In the genomic region with DNA sequence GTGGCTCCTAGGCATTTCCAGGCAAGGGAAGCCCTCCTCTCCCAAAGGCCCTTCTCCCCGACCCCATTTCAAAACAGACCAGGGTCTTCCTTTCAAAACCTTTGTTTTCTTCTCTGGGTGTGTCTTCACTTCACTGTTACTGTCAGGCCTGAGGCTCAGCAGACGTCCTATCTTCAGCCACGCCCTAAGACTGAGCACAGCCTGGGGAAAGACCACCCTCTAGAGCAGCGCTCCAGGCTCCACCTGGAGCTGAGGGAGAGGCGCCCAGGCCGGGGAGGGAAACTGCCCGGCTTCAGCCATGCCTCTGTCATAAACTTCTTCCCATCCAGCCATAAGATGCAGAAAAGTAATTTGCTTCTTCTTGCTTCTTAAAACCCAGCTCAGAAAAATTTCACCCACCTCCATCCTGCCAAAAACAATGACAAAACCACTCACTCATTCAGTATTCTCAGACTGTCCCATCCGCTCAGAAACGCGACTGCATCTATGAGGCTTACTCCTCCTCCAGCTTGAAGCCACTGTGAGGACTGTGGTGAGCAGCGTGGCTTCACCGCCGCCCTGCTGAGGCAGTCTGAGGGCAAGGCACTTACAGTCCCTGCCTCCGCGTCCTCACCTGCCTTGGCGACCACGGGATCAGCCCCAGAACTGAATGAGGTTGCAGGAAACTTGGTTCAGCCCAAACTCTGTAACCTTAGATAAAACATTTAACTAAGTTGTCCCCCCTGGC, we compare ENCODE assay signal across 31 cellular contexts. TPM values are rescaled to one million over a fixed set of nuclear protein-coding genes. Genes with fewer than 3 reads are reported as not detected.
DNase-seq lines count a peak whose midpoint lies in the region; ATAC-seq, FAIRE-seq and TF ChIP-seq lines count a peak whose summit lies in the region.
"Had no signal": no experiment of that assay in that cellular context is flagged by ENCODE, and none has a peak within 500 bp of the region (broad histone marks: within the 10 kb centered on the region; RNA-seq: fewer than 3 reads in every experiment).

No MANE protein-coding gene starts in this region.

- no peaks in the 10 kb centered on the region for H3K4me1 ChIP-seq in small intestine (ENCODE audit: control insufficient read depth in 2 of 2, insufficient read depth in 1 of 2, low read depth in 1 of 2, low read length in 1 of 2)
- H3K4me1 ChIP-seq: A549, BLaER1, psoas muscle, tibial nerve had no signal

- CTCF ChIA-PET in activated CD8-positive, alpha-beta memory T cell treated with anti-CD3 and anti-CD28 coated beads, Interleukin-2, amount 10 ng/mL, durations not matched to agents 7 days and 5 days (lab: Charles Lee) = interaction anchor here (1.4 kb wide), 1 partner anchor 83 kb away, joined by 3 read pairs; no protein-coding TSS in a partner anchor

- H3K27me3 ChIP-seq in small intestine (ENCODE audit: control insufficient read depth in 2 of 2, insufficient read depth in 2 of 2, low read length in 2 of 2) = no peaks in the 10 kb centered on the region
- H3K27me3 ChIP-seq: BLaER1, dorsolateral prefrontal cortex, tibial nerve had no signal

- no peak overlapping the region for H3K4me3 Mint-ChIP-seq in activated CD8-positive, alpha-beta memory T cell treated with anti-CD3 and anti-CD28 coated beads, Interleukin-2, amount 10 ng/mL, durations not matched to agents 7 days and 5 days
- H3K4me3 Mint-ChIP-seq in endothelial cell (ENCODE audit: unreplicated experiment) = peak overlapping the region; percentile 0
- H3K4me3 Mint-ChIP-seq in stimulated activated effector memory CD8-positive, alpha-beta T cell treated with anti-CD3 and anti-CD28 coated beads, Interleukin-12 subunit alpha, Interleukin-12 subunit beta, amount 100 ng/mL, for 72 hours = no peak overlapping the region
- H3K4me3 Mint-ChIP-seq: activated CD4-positive, alpha-beta memory T cell treated with anti-CD3 and anti-CD28 coated beads for 36 hours; activated T-helper 1 cell treated with anti-CD3 and anti-CD28 coated beads, Interleukin-12 subunit alpha, Interleukin-12 subunit beta, Interleukin-2, Interleukin-4 antibody, amounts not matched to agents 30 ng/mL and 10 ng/mL and 1 ng/mL, durations not matched to agents 14 hours and 24 hours and 36 hours; central memory CD8-positive, alpha-beta T cell had no signal

- ATAC-seq in activated CD8-positive, alpha-beta memory T cell treated with anti-CD3 and anti-CD28 coated beads, Interleukin-2, amount 10 ng/mL, durations not matched to agents 7 days and 5 days = no peak
- ATAC-seq in stimulated activated effector memory CD8-positive, alpha-beta T cell treated with anti-CD3 and anti-CD28 coated beads, Interleukin-12 subunit alpha, Interleukin-12 subunit beta, amount 100 ng/mL, for 72 hours = peak; percentile 44
- no peak for ATAC-seq in HG03521 (IDR thresholded peaks at IDR 0.05; ENCODE audit: unreplicated experiment)
- ATAC-seq: A549, left ventricle myocardium superior, psoas muscle had no signal

- peak; percentile 44 for DNase-seq in activated CD8-positive, alpha-beta memory T cell treated with anti-CD3 and anti-CD28 coated beads, Interleukin-2, amount 10 ng/mL, durations not matched to agents 7 days and 5 days
- no peak for DNase-seq in activated CD8-positive, alpha-beta memory T cell treated with anti-CD3 and anti-CD28 coated beads, Interleukin-2, amount 50 U/mL, for 4 hours
- peak; percentile 19 for DNase-seq in NCI-H69 (lab: John Stamatoyannopoulos, UW)
- DNase-seq in endothelial cell (ENCODE audit: low spot score) = no peak
- DNase-seq in stimulated activated effector memory CD8-positive, alpha-beta T cell treated with anti-CD3 and anti-CD28 coated beads, Interleukin-12 subunit alpha, Interleukin-12 subunit beta, amount 100 ng/mL, for 72 hours (ENCODE audit: low spot score in 2 of 2) = no peak
- no peak for DNase-seq in small intestine
- DNase-seq in stimulated activated naive CD4-positive, alpha-beta T cell treated with Interleukin-2 at 50 U/mL for 16 hours (lab: John Stamatoyannopoulos, UW) = no peak
- DNase-seq: activated CD4-positive, alpha-beta memory T cell treated with anti-CD3 and anti-CD28 coated beads for 36 hours; dorsolateral prefrontal cortex; EL; HCEC 1CT; heart right ventricle; left ventricle myocardium superior; NCI-H146; NCI-H510A treated with DMSO at 0.1 percent for 48 hours; psoas muscle; stimulated activated CD4-positive, alpha-beta T cell treated with anti-CD3 and anti-CD28 coated beads, Interleukin-1b, Interleukin-23, amount 100 ng/mL, for 48 hours; stimulated activated naive CD4-positive, alpha-beta T cell had no signal

- 59 to 71% (median 67%) methylated on average over 17 of the region's 17 CpGs for WGBS in small intestine, 3 donors

- TF ChIP-seq CTCF in endothelial cell (IDR thresholded peaks at IDR 0.05; ENCODE audit: unreplicated experiment) = no peak

- H3K9me3 Mint-ChIP-seq in activated CD8-positive, alpha-beta memory T cell treated with anti-CD3 and anti-CD28 coated beads, Interleukin-2, amount 10 ng/mL, durations not matched to agents 7 days and 5 days (ENCODE audit: low read depth) = peaks cover 8% of the 10 kb centered on the region
- no peaks in the 10 kb centered on the region for H3K9me3 Mint-ChIP-seq in endothelial cell (ENCODE audit: unreplicated experiment)
- peaks cover 9% of the 10 kb centered on the region for H3K9me3 Mint-ChIP-seq in stimulated activated effector memory CD8-positive, alpha-beta T cell treated with anti-CD3 and anti-CD28 coated beads, Interleukin-12 subunit alpha, Interleukin-12 subunit beta, amount 100 ng/mL, for 72 hours

- no peaks in the 10 kb centered on the region for H3K36me3 ChIP-seq in small intestine (ENCODE audit: control insufficient read depth in 2 of 2, insufficient read depth in 2 of 2, low read length in 2 of 2)
- H3K36me3 ChIP-seq: heart right ventricle, WERI-Rb-1 had no signal

- no peak overlapping the region for H3K4me3 ChIP-seq in small intestine (ENCODE audit: low read depth in 1 of 2, low read length in 2 of 2)
- H3K4me3 ChIP-seq: A549, BLaER1, dorsolateral prefrontal cortex, heart right ventricle, psoas muscle, tibial nerve had no signal

- H3K27ac Mint-ChIP-seq in activated CD8-positive, alpha-beta memory T cell treated with anti-CD3 and anti-CD28 coated beads, Interleukin-2, amount 10 ng/mL, durations not matched to agents 7 days and 5 days = no peak overlapping the region
- H3K27ac Mint-ChIP-seq in endothelial cell (ENCODE audit: unreplicated experiment) = no peak overlapping the region
- no peak overlapping the region for H3K27ac Mint-ChIP-seq in stimulated activated effector memory CD8-positive, alpha-beta T cell treated with anti-CD3 and anti-CD28 coated beads, Interleukin-12 subunit alpha, Interleukin-12 subunit beta, amount 100 ng/mL, for 72 hours
- H3K27ac Mint-ChIP-seq: activated CD4-positive, alpha-beta memory T cell treated with anti-CD3 and anti-CD28 coated beads for 36 hours; activated T-helper 1 cell treated with anti-CD3 and anti-CD28 coated beads, Interleukin-12 subunit alpha, Interleukin-12 subunit beta, Interleukin-2, Interleukin-4 antibody, amounts not matched to agents 30 ng/mL and 10 ng/mL and 1 ng/mL, durations not matched to agents 14 hours and 24 hours and 36 hours had no signal

- no peak overlapping the region for H3K27ac ChIP-seq in small intestine (ENCODE audit: low read depth in 1 of 2, low read length in 1 of 2)
- H3K27ac ChIP-seq: A549, BLaER1, dorsolateral prefrontal cortex, epithelial cell of prostate, heart right ventricle, psoas muscle, tibial nerve, WERI-Rb-1 had no signal

- H3K27me3 Mint-ChIP-seq in activated CD8-positive, alpha-beta memory T cell treated with anti-CD3 and anti-CD28 coated beads, Interleukin-2, amount 10 ng/mL, durations not matched to agents 7 days and 5 days = no peaks in the 10 kb centered on the region
- H3K27me3 Mint-ChIP-seq in endothelial cell (ENCODE audit: unreplicated experiment) = peaks cover 9% of the 10 kb centered on the region
- H3K27me3 Mint-ChIP-seq: activated CD4-positive, alpha-beta memory T cell treated with anti-CD3 and anti-CD28 coated beads for 36 hours had no signal

- peaks cover 3% of the 10 kb centered on the region for H3K36me3 Mint-ChIP-seq in activated CD8-positive, alpha-beta memory T cell treated with anti-CD3 and anti-CD28 coated beads, Interleukin-2, amount 10 ng/mL, durations not matched to agents 7 days and 5 days
- peaks cover 12% of the 10 kb centered on the region for H3K36me3 Mint-ChIP-seq in endothelial cell (ENCODE audit: low read depth, unreplicated experiment)
- H3K36me3 Mint-ChIP-seq in stimulated activated effector memory CD8-positive, alpha-beta T cell treated with anti-CD3 and anti-CD28 coated beads, Interleukin-12 subunit alpha, Interleukin-12 subunit beta, amount 100 ng/mL, for 72 hours = no peaks in the 10 kb centered on the region
- H3K36me3 Mint-ChIP-seq: activated CD4-positive, alpha-beta memory T cell treated with anti-CD3 and anti-CD28 coated beads for 36 hours had no signal

- FAIRE-seq in small intestine (lab: Jason Lieb, UNC) = no peak
- FAIRE-seq: A549 had no signal

- peaks cover 6% of the 10 kb centered on the region for H3K4me1 Mint-ChIP-seq in activated CD8-positive, alpha-beta memory T cell treated with anti-CD3 and anti-CD28 coated beads, Interleukin-2, amount 10 ng/mL, durations not matched to agents 7 days and 5 days
- H3K4me1 Mint-ChIP-seq in endothelial cell (ENCODE audit: unreplicated experiment) = peaks cover 13% of the 10 kb centered on the region
- no peaks in the 10 kb centered on the region for H3K4me1 Mint-ChIP-seq in stimulated activated effector memory CD8-positive, alpha-beta T cell treated with anti-CD3 and anti-CD28 coated beads, Interleukin-12 subunit alpha, Interleukin-12 subunit beta, amount 100 ng/mL, for 72 hours
- H3K4me1 Mint-ChIP-seq: central memory CD8-positive, alpha-beta T cell had no signal

- no peaks in the 10 kb centered on the region for H3K9me3 ChIP-seq in small intestine (ENCODE audit: control insufficient read depth, low read depth)
- H3K9me3 ChIP-seq: psoas muscle had no signal

RNA-seq across cellular contexts. Expression of a gene that starts 36.1 kb away (rescaled TPM):
- total RNA-seq in activated CD8-positive, alpha-beta memory T cell treated with anti-CD3 and anti-CD28 coated beads, Interleukin-2, amount 10 ng/mL, durations not matched to agents 7 days and 5 days = not detected
- not detected for total RNA-seq in endothelial cell (ENCODE audit: unreplicated experiment)
- polyA plus RNA-seq in small intestine = not detected
- total RNA-seq: activated CD4-positive, alpha-beta memory T cell treated with anti-CD3 and anti-CD28 coated beads for 36 hours; activated naive CD4-positive, alpha-beta T cell treated with anti-CD3 and anti-CD28 coated beads, Interleukin-2, amount 50 U/mL, for 72 hours; activated T-helper 1 cell treated with anti-CD3 and anti-CD28 coated beads, Interleukin-12 subunit alpha, Interleukin-12 subunit beta, Interleukin-2, Interleukin-4 antibody, amounts not matched to agents 30 ng/mL and 10 ng/mL and 1 ng/mL, durations not matched to agents 14 hours and 24 hours and 36 hours; dorsolateral prefrontal cortex; heart right ventricle; left ventricle myocardium superior; mononuclear cell; psoas muscle; SK-MEL-5; skeletal muscle tissue; T-helper 2 cell treated with Interferon-gamma antibody and Interleukin-4, amounts not matched to agents 100 ng/mL and 5 ng/mL, for 36 hours; tibial nerve had no signal
- polyA plus RNA-seq: A549, heart right ventricle, psoas muscle had no signal

RNA-seq across cellular contexts. Expression of a gene that starts 39.7 kb away (rescaled TPM):
- total RNA-seq in activated CD8-positive, alpha-beta memory T cell treated with anti-CD3 and anti-CD28 coated beads, Interleukin-2, amount 10 ng/mL, durations not matched to agents 7 days and 5 days = 10 to 100 TPM; 19.5 to 20.7 TPM
- total RNA-seq in endothelial cell (ENCODE audit: unreplicated experiment) = 76.5 TPM
- polyA plus RNA-seq in small intestine = 1 to 10 TPM; 1.6 to 6.8 (median 3.5) TPM

Comparison
In these comparisons a context has a peak if more than half of its experiments do, and no peak if none do; other contexts are left out.
1. DNase-seq: peak in activated CD8-positive, alpha-beta memory T cell treated with anti-CD3 and anti-CD28 coated beads, Interleukin-2, amount 10 ng/mL, durations not matched to agents 7 days and 5 days (single experiment) and NCI-H69 (single experiment); none in activated CD8-positive, alpha-beta memory T cell treated with anti-CD3 and anti-CD28 coated beads, Interleukin-2, amount 50 U/mL, for 4 hours (single experiment), endothelial cell (single experiment), stimulated activated effector memory CD8-positive, alpha-beta T cell treated with anti-CD3 and anti-CD28 coated beads, Interleukin-12 subunit alpha, Interleukin-12 subunit beta, amount 100 ng/mL, for 72 hours (0 of 2), small intestine (single experiment) and stimulated activated naive CD4-positive, alpha-beta T cell treated with Interleukin-2 at 50 U/mL for 16 hours (single experiment).